Comparison of ENCODE assay signal across 8 cellular contexts in genomic region chr7:134890246-134891240, GRCh38.
DNase-seq lines count a peak whose midpoint lies in the region; ATAC-seq and TF ChIP-seq lines count a peak whose summit lies in the region.

No MANE protein-coding gene starts in this region.

- TF ChIP-seq POLR2A in uterus (IDR thresholded peaks at IDR 0.05): no peak

- intact Hi-C loops in uterus (cut with DNase I; ENCODE audit: low total_unique reads): no loop called here

- peak overlapping the region; percentile 31 to 42 for H3K4me3 ChIP-seq in uterus

- no peaks in the 10 kb centered on the region for H3K27me3 ChIP-seq in uterus

- ATAC-seq in HG03025 (IDR thresholded peaks at IDR 0.05; ENCODE audit: low FRiP score, unreplicated experiment): no peak
- ATAC-seq in HG02642 (IDR thresholded peaks at IDR 0.05; ENCODE audit: poor library complexity, unreplicated experiment): no peak

- H3K9me3 ChIP-seq in uterus: no peaks in the 10 kb centered on the region

- DNase-seq in NCI-H82 (lab: John Stamatoyannopoulos, UW) (peak; percentile 37), NCI-H82 treated with DMSO at 0.1 percent for 48 hours (lab: John Stamatoyannopoulos, UW; ENCODE audit: unreplicated experiment) (no peak), caudate nucleus (lab: John Stamatoyannopoulos, UW) (peak in 39 of 61 donors; percentile 3 to 75 (median 28)), medulla oblongata (ENCODE audit: extremely low spot score) (peak; percentile 77), uterus (peak; percentile 51 to 62), DMS79 (lab: John Stamatoyannopoulos, UW) (no peak)

- H3K4me1 ChIP-seq in uterus: peaks cover 0 to 14% of the 10 kb centered on the region in 2 donors

- H3K27ac ChIP-seq in caudate nucleus (ENCODE audit: low read depth, low read length) (peak overlapping the region; percentile 79), uterus (peak overlapping the region; percentile 81 to 85)

- H3K36me3 ChIP-seq in uterus: no peaks in the 10 kb centered on the region

- no peak for TF ChIP-seq CTCF in uterus (IDR thresholded peaks at IDR 0.05)

Comparison
In these comparisons a context has a peak if more than half of its experiments do, and no peak if none do; other contexts are left out.
1. DNase-seq: peak in NCI-H82 (single experiment), caudate nucleus (39 of 61), medulla oblongata (single experiment) and uterus (2 of 2); none in NCI-H82 treated with DMSO at 0.1 percent for 48 hours (single experiment) and DMS79 (single experiment).